ENCODE assay signal across 24 cellular contexts in genomic region chr15:56672721-56673120, GRCh38.
DNase-seq lines count a peak whose midpoint lies in the region; TF ChIP-seq lines count a peak whose summit lies in the region.
"Had no signal": no experiment of that assay in that cellular context is flagged by ENCODE, and none has a peak within 500 bp of the region (broad histone marks: within the 10 kb centered on the region; RNA-seq: fewer than 3 reads in every experiment).

No MANE protein-coding gene starts in this region.

- no peak overlapping the region for H2BK12ac ChIP-seq in trophoblast cell (ENCODE audit: low read length)

- no peak overlapping the region for H3K14ac ChIP-seq in trophoblast cell (ENCODE audit: low read length)

- H4K91ac ChIP-seq in trophoblast cell (ENCODE audit: low read depth, low read length): no peak overlapping the region

- no peak overlapping the region for H3K4ac ChIP-seq in trophoblast cell (ENCODE audit: low read depth, low read length)

- H3K27me3 ChIP-seq in suprapubic skin (no peaks in the 10 kb centered on the region), trophoblast cell (ENCODE audit: insufficient read depth, low read length) (no peaks in the 10 kb centered on the region)
- H3K27me3 ChIP-seq: right atrium auricular region had no signal

- TF ChIP-seq POLR2A in suprapubic skin (IDR thresholded peaks at IDR 0.05): no peak

- H3K23ac ChIP-seq in trophoblast cell (ENCODE audit: low read length): no peak overlapping the region

- H3K36me3 ChIP-seq in suprapubic skin (peaks cover 44% of the 10 kb centered on the region), trophoblast cell (ENCODE audit: control insufficient read depth in 1 of 2, insufficient read depth in 2 of 2, low read length in 2 of 2) (no peaks in the 10 kb centered on the region)
- H3K36me3 ChIP-seq: WERI-Rb-1 had no signal

- no peak overlapping the region for H2AK5ac ChIP-seq in trophoblast cell (ENCODE audit: low read length)

- TF ChIP-seq EP300 in suprapubic skin (IDR thresholded peaks at IDR 0.05): no peak

- no peaks in the 10 kb centered on the region for H3K79me2 ChIP-seq in trophoblast cell (ENCODE audit: control insufficient read depth, insufficient read depth, low read length, poor library complexity)

- DNase-seq in GM04503 (ENCODE audit: low read depth) (peak; percentile 11), amniotic epithelial cell (ENCODE audit: low read depth) (peak; percentile 69), fibroblast of mammary gland (ENCODE audit: low read depth) (peak; percentile 39), skeletal muscle cell (ENCODE audit: low read depth) (peak; percentile 48), suprapubic skin (ENCODE audit: low spot score in 2 of 2) (no peak), trophoblast cell (no peak), Ammon's horn (ENCODE audit: low spot score) (no peak)
- DNase-seq: activated CD4-positive, alpha-beta T cell treated with anti-CD3 and anti-CD28 coated beads, Interleukin-2, amount 50 U/mL, for 48 hours; activated effector memory CD4-positive, alpha-beta T cell treated with anti-CD3 and anti-CD28 coated beads, Interleukin-2, amount 50 U/mL, for 16 hours; activated naive CD8-positive, alpha-beta T cell treated with anti-CD3 and anti-CD28 coated beads, Interleukin-2, amount 50 U/mL, for 24 hours; caudate nucleus; CD4-positive, alpha-beta T cell; DMS 273 treated with DMSO at 0.1 percent for 48 hours; GF-D8; left cardiac atrium; naive B cell; NCI-H187; NCI-H2227 treated with DMSO at 0.1 percent for 48 hours; NCI-H774; occipital lobe; stimulated activated CD4-positive, alpha-beta T cell treated with anti-CD3 and anti-CD28 coated beads, Interleukin-15, amount 100 ng/mL, for 24 hours; stimulated activated CD8-positive, alpha-beta memory T cell treated with anti-CD3 and anti-CD28 coated beads, Interleukin-4, amount 100 ng/mL, for 48 hours; WERI-Rb-1 had no signal

- no peak overlapping the region for H3K9ac ChIP-seq in trophoblast cell (ENCODE audit: low read length)

- no peak overlapping the region for H3K27ac ChIP-seq in suprapubic skin
- no peak overlapping the region for H3K27ac ChIP-seq in trophoblast cell (ENCODE audit: low read depth, low read length)
- H3K27ac ChIP-seq: right atrium auricular region, WERI-Rb-1 had no signal

- no peaks in the 10 kb centered on the region for H3K9me3 ChIP-seq in suprapubic skin
- H3K9me3 ChIP-seq in trophoblast cell (ENCODE audit: insufficient read depth, low read depth, low read length): no peaks in the 10 kb centered on the region
- H3K9me3 ChIP-seq: right atrium auricular region had no signal

- no peak overlapping the region for H4K8ac ChIP-seq in trophoblast cell (ENCODE audit: low read depth, low read length)

- H3K4me3 ChIP-seq in fibroblast of mammary gland (ENCODE audit: control insufficient read depth, low read depth, low read length) (no peak overlapping the region), skeletal muscle cell (ENCODE audit: low read depth, low read length) (no peak overlapping the region), suprapubic skin (no peak overlapping the region), trophoblast cell (ENCODE audit: low read depth, low read length) (no peak overlapping the region)
- H3K4me3 ChIP-seq: right atrium auricular region had no signal

- no peaks in the 10 kb centered on the region for H3K79me1 ChIP-seq in trophoblast cell (ENCODE audit: low read length)

- no peak overlapping the region for H3K18ac ChIP-seq in trophoblast cell (ENCODE audit: low read length)

- H4K12ac ChIP-seq in trophoblast cell (ENCODE audit: low read depth, low read length): no peak overlapping the region

- H3K4me1 ChIP-seq in suprapubic skin (no peaks in the 10 kb centered on the region), trophoblast cell (ENCODE audit: control insufficient read depth in 1 of 2, insufficient read depth in 2 of 2, low read length in 2 of 2) (no peaks in the 10 kb centered on the region)
- H3K4me1 ChIP-seq: right atrium auricular region had no signal

- TF ChIP-seq CTCF in fibroblast of mammary gland (conservative IDR thresholded peaks at IDR 0.05; ENCODE audit: control insufficient read depth, insufficient read depth, low read depth, low read length): no peak
- no peak for TF ChIP-seq CTCF in suprapubic skin (IDR thresholded peaks at IDR 0.05)

- H2BK5ac ChIP-seq in trophoblast cell (ENCODE audit: low read depth, low read length, poor library complexity): no peak overlapping the region

- H2BK120ac ChIP-seq in trophoblast cell (ENCODE audit: insufficient read depth, low read length, poor library complexity): no peak overlapping the region

- H2AFZ ChIP-seq in trophoblast cell (ENCODE audit: insufficient read depth, low read length, poor library complexity): no peak overlapping the region

- H3K4me2 ChIP-seq in trophoblast cell (ENCODE audit: low read length): no peak overlapping the region

Comparison
In these comparisons a context has a peak if more than half of its experiments do, and no peak if none do; other contexts are left out.
1. DNase-seq: peak in GM04503 (single experiment), amniotic epithelial cell (single experiment), fibroblast of mammary gland (single experiment) and skeletal muscle cell (single experiment); none in suprapubic skin (0 of 2), trophoblast cell (0 of 2) and Ammon's horn (single experiment).